8 cellular contexts compared by ENCODE assay signal in genomic region chr6:11374036-11375010, GRCh38.
DNase-seq lines count a peak whose midpoint lies in the region; ATAC-seq and TF ChIP-seq lines count a peak whose summit lies in the region.

No MANE protein-coding gene starts in this region.

- H3K27me3 Mint-ChIP-seq in T-helper 1 cell treated with Interleukin-12 subunit alpha and Interleukin-12 subunit beta and Interleukin-4 antibody, amounts not matched to agents 30 μg/mL and 1 μg/mL, for 36 hours (ENCODE audit: low read depth), result no peaks in the 10 kb centered on the region
- H3K27me3 Mint-ChIP-seq in naive B cell, result no peaks in the 10 kb centered on the region

- ATAC-seq in HG02763 (IDR thresholded peaks at IDR 0.05; ENCODE audit: unreplicated experiment) (peak; percentile 91), naive B cell (ENCODE audit: low read depth in 2 of 2) (peak; percentile 93 to 95), foreskin keratinocyte (no peak)

- H3K9me3 Mint-ChIP-seq in T-helper 1 cell treated with Interleukin-12 subunit alpha and Interleukin-12 subunit beta and Interleukin-4 antibody, amounts not matched to agents 30 μg/mL and 1 μg/mL, for 36 hours, result peaks cover 4% of the 10 kb centered on the region
- H3K9me3 Mint-ChIP-seq in naive B cell, result peaks cover 0 to 3% (median 0%) of the 10 kb centered on the region in 7 donors

- H3K9me3 ChIP-seq in OCI-LY3 (ENCODE audit: insufficient read depth, low read length), result no peaks in the 10 kb centered on the region

- H4K20me1 ChIP-seq in OCI-LY3 (ENCODE audit: insufficient read depth, low read length), result peaks cover 31% of the 10 kb centered on the region

- H2AFZ ChIP-seq in OCI-LY3 (ENCODE audit: low read depth, low read length), result no peak overlapping the region

- peak overlapping the region; percentile 39; the same call in 1 of the 2 replicates for H3K9ac ChIP-seq in OCI-LY3 (ENCODE audit: low read length)

- H3K27ac ChIP-seq in OCI-LY3 (ENCODE audit: low read length) (peak overlapping the region; percentile 88), foreskin keratinocyte (no peak overlapping the region)

- H3K27me3 ChIP-seq in OCI-LY3 (ENCODE audit: low read depth, low read length) (no peaks in the 10 kb centered on the region), foreskin keratinocyte (no peaks in the 10 kb centered on the region)

- H3K4me3 Mint-ChIP-seq in T-helper 1 cell treated with Interleukin-12 subunit alpha and Interleukin-12 subunit beta and Interleukin-4 antibody, amounts not matched to agents 30 μg/mL and 1 μg/mL, for 36 hours, result peak overlapping the region; percentile 1
- peak overlapping the region; percentile 20 to 77 (median 52) for H3K4me3 Mint-ChIP-seq in naive B cell

- H3K36me3 Mint-ChIP-seq in T-helper 1 cell treated with Interleukin-12 subunit alpha and Interleukin-12 subunit beta and Interleukin-4 antibody, amounts not matched to agents 30 μg/mL and 1 μg/mL, for 36 hours (ENCODE audit: low read depth), result peaks cover 56% of the 10 kb centered on the region
- peaks cover 18 to 35% of the 10 kb centered on the region in 2 donors for H3K36me3 Mint-ChIP-seq in naive B cell

- peak overlapping the region; percentile 33 for H3K4me3 ChIP-seq in OCI-LY3 (ENCODE audit: low read length)

- H3K79me2 ChIP-seq in OCI-LY3 (ENCODE audit: low read length), result peaks cover 95% of the 10 kb centered on the region

- H3K27ac Mint-ChIP-seq in T-helper 1 cell treated with Interleukin-12 subunit alpha and Interleukin-12 subunit beta and Interleukin-4 antibody, amounts not matched to agents 30 μg/mL and 1 μg/mL, for 36 hours, result peak overlapping the region; percentile 23
- peak overlapping the region; percentile 85 to 99 (median 96) for H3K27ac Mint-ChIP-seq in naive B cell

- H3K36me3 ChIP-seq in OCI-LY3 (replicated peaks; ENCODE audit: low read depth, low read length), result peaks cover 75% of the 10 kb centered on the region

- DNase-seq in T-helper 1 cell (no peak), naive B cell (peak; percentile 84), foreskin keratinocyte (no peak), ecto neural progenitor cell (ENCODE audit: low spot score) (no peak)
- no peak for DNase-seq in activated CD8-positive, alpha-beta memory T cell treated with anti-CD3 and anti-CD28 coated beads, Interleukin-2, amount 50 U/mL, for 48 hours

- peak overlapping the region; percentile 56 for H3K4me2 ChIP-seq in OCI-LY3 (ENCODE audit: low read length)

- H3K4me1 Mint-ChIP-seq in T-helper 1 cell treated with Interleukin-12 subunit alpha and Interleukin-12 subunit beta and Interleukin-4 antibody, amounts not matched to agents 30 μg/mL and 1 μg/mL, for 36 hours (ENCODE audit: low read depth), result peaks cover 48% of the 10 kb centered on the region
- H3K4me1 Mint-ChIP-seq in naive B cell, result peaks cover 64 to 90% (median 87%) of the 10 kb centered on the region in 3 donors

- TF ChIP-seq CTCF in OCI-LY3 (IDR thresholded peaks at IDR 0.05; ENCODE audit: low read depth, low read length) (no peak), foreskin keratinocyte (conservative IDR thresholded peaks at IDR 0.05) (no peak)

- peaks cover 67% of the 10 kb centered on the region for H3K4me1 ChIP-seq in OCI-LY3 (ENCODE audit: low read length)
- peaks cover under 1% of the 10 kb centered on the region for H3K4me1 ChIP-seq in foreskin keratinocyte
